In the genomic region with DNA sequence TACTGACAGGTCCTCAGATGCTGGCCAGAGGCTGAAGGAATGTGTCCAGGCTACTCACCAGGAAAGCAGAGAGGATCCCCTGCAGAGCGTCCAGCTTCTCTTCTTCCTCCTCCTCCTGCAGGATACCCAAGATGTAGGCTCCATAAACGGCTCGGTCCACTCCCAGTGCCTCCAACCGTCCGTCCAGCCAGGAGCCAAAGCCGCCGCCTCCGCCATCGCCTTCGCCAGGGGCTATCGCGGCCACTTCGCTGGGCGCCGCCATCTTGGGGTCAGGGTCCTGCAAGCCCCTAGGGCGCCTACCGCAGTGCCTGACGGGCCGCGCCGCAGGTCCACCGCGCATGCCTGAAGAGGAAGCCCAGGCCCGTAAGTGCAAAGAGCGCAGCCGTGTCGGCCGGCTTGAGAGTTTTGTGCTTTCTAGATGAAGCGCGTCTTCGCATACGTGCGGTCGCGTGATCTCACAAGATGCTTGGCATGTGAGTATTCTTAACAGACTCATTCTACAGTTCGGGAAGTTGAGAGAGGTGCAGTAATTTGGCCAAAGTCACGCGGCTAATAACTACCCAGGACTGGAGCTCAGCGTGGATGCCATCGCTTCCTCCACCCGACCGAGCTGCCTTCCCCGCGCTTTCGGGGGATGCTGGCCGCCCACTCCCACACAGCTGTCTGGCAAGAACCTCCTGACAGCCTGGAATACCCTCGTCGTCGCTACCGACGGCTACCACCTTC, we compare ENCODE assay signal across 8 cellular contexts.
A peak's percentile ranks its signal among the peaks of the same experiment; 100 is the strongest.
DNase-seq lines count a peak whose midpoint lies in the region; ATAC-seq and TF ChIP-seq lines count a peak whose summit lies in the region.

A gene with protein sequence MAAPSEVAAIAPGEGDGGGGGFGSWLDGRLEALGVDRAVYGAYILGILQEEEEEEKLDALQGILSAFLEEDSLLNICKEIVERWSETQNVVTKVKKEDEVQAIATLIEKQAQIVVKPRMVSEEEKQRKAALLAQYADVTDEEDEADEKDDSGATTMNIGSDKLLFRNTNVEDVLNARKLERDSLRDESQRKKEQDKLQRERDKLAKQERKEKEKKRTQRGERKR (minus strand): TSS at position 285 of the 726 bp plus-strand sequence. CDS start 23 bp downstream, at position 262.

- peak within 1 kb of the TSS; percentile 93 to 97 for H3K27ac Mint-ChIP-seq in effector memory CD8-positive, alpha-beta T cell
- H3K27ac Mint-ChIP-seq in memory B cell: peak within 1 kb of the TSS; percentile 95

- no peaks in the 10 kb centered on the region for H3K9me3 Mint-ChIP-seq in effector memory CD8-positive, alpha-beta T cell
- H3K9me3 Mint-ChIP-seq in memory B cell: no peaks in the 10 kb centered on the region

- H3K27me3 Mint-ChIP-seq in effector memory CD8-positive, alpha-beta T cell: no peaks in the 10 kb centered on the region
- H3K27me3 Mint-ChIP-seq in memory B cell: no peaks in the 10 kb centered on the region

- no peak for TF ChIP-seq CTCF in C4-2B (conservative IDR thresholded peaks at IDR 0.05)

- H3K36me3 Mint-ChIP-seq in effector memory CD8-positive, alpha-beta T cell (ENCODE audit: insufficient read depth): peaks cover 11% of the 10 kb centered on the region
- peaks cover 6% of the 10 kb centered on the region for H3K36me3 Mint-ChIP-seq in memory B cell

- peak within 1 kb of the TSS; percentile 80 for H3K27ac ChIP-seq in C4-2B

- DNase-seq in HS-5 (ENCODE audit: low read depth) (peak; percentile 85), NOMO-1 (lab: John Stamatoyannopoulos, UW; ENCODE audit: unreplicated experiment in 2 of 2) (peak; percentile 85 to 86), memory B cell (ENCODE audit: low spot score in 2 of 2) (peak; percentile 89 to 95)
- peak; percentile 98 for DNase-seq in activated CD8-positive, alpha-beta memory T cell treated with anti-CD3 and anti-CD28 coated beads for 24 hours
- peak; percentile 90 to 95 (median 92) for DNase-seq in effector memory CD8-positive, alpha-beta T cell
- peak; percentile 86 for DNase-seq in stimulated activated CD8-positive, alpha-beta memory T cell treated with anti-CD3 and anti-CD28 coated beads, Interleukin-12 subunit alpha, Interleukin-12 subunit beta, amount 100 ng/mL, for 1 hour (ENCODE audit: low read depth)

- H3K4me1 Mint-ChIP-seq in effector memory CD8-positive, alpha-beta T cell (ENCODE audit: low read depth in 2 of 2): peaks cover 24 to 34% of the 10 kb centered on the region in 2 donors
- peaks cover 16% of the 10 kb centered on the region for H3K4me1 Mint-ChIP-seq in memory B cell

- H3K4me3 Mint-ChIP-seq in effector memory CD8-positive, alpha-beta T cell: peak within 1 kb of the TSS; percentile 91 to 99
- H3K4me3 Mint-ChIP-seq in memory B cell: peak within 1 kb of the TSS; percentile 98

- peak; percentile 64 for ATAC-seq in GM19438 (IDR thresholded peaks at IDR 0.05; ENCODE audit: low read depth, unreplicated experiment)
- peak; percentile 98 for ATAC-seq in effector memory CD8-positive, alpha-beta T cell (replicated peaks)
- peak; percentile 95 for ATAC-seq in memory B cell (ENCODE audit: low read depth)

Comparison
In these comparisons a context has a peak if more than half of its experiments do, and no peak if none do; other contexts are left out.
1. Peak in every context shown above with its lines: DNase-seq, ATAC-seq and H3K27ac ChIP-seq.